Comparison of ENCODE assay signal across 27 cellular contexts in genomic region chr3:186356152-186356551, GRCh38. TPM values are rescaled to one million over a fixed set of nuclear protein-coding genes. Genes with fewer than 3 reads are reported as not detected.
"Had no signal": no experiment of that assay in that cellular context is flagged by ENCODE, and none has a peak within 500 bp of the region (broad histone marks: within the 10 kb centered on the region; RNA-seq: fewer than 3 reads in every experiment).

No MANE protein-coding gene starts in this region.

- H3K36me3 ChIP-seq: colonic mucosa, WERI-Rb-1 had no signal

- DNase-seq: activated B cell treated with CpG ODN at 0.5 μM for 24 hours; activated CD4-positive, alpha-beta T cell treated with anti-CD3 and anti-CD28 coated beads for 48 hours; activated CD4-positive, alpha-beta T cell treated with anti-CD3 and anti-CD28 coated beads, Interleukin-2, amount 50 U/mL, for 1 hour; activated CD4-positive, alpha-beta T cell treated with anti-CD3 and anti-CD28 coated beads, Interleukin-2, amount 50 U/mL, for 48 hours; activated CD8-positive, alpha-beta memory T cell treated with anti-CD3 and anti-CD28 coated beads for 24 hours; activated CD8-positive, alpha-beta T cell treated with anti-CD3 and anti-CD28 coated beads for 36 hours; activated effector memory CD4-positive, alpha-beta T cell treated with Interleukin-2 at 50 U/mL for 16 hours; activated gamma-delta T cell treated with Interleukin-2 at 50 U/mL for 16 hours; activated naive CD4-positive, alpha-beta T cell treated with anti-CD3 and anti-CD28 coated beads, Interleukin-2, amount 50 U/mL, for 16 hours; activated naive CD4-positive, alpha-beta T cell treated with Interleukin-2 at 50 U/mL for 16 hours; activated T-cell treated with anti-CD3 and anti-CD28 coated beads, Interleukin-2, amount 50 U/mL, for 4 hours; amniotic stem cell; aorta; body of pancreas; central memory CD4-positive, alpha-beta T cell; cerebellar nuclear complex; colonic mucosa; effector CD8-positive, alpha-beta T cell; foreskin fibroblast; T-helper 1 cell; T-helper 17 cell; T1000; WERI-Rb-1 had no signal

- H3K27me3 ChIP-seq: body of pancreas had no signal

- H3K9me3 ChIP-seq: body of pancreas, colonic mucosa had no signal

- ATAC-seq: activated CD4-positive, CD25-positive, alpha-beta regulatory T cell treated with anti-CD3 and anti-CD28 coated beads, Interleukin-2, amount 50 U/mL, for 24 hours; activated CD8-positive, alpha-beta T cell treated with anti-CD3 and anti-CD28 coated beads for 36 hours; activated T-cell treated with anti-CD3 and anti-CD28 coated beads, Interleukin-2, amount 50 U/mL, for 4 hours; activated T-helper 17 cell treated with anti-CD3 and anti-CD28 coated beads, Interleukin-2, amount 50 U/mL, for 72 hours; body of pancreas; T-helper 17 cell had no signal

- H3K4me1 ChIP-seq: colonic mucosa had no signal

- H3K4me3 ChIP-seq: body of pancreas, colonic mucosa had no signal

- H3K27ac ChIP-seq: body of pancreas, colonic mucosa, epithelial cell of prostate, WERI-Rb-1 had no signal

RNA-seq across cellular contexts. Expression of gene DGKG, which starts 5.9 kb away (rescaled TPM):
- total RNA-seq: endothelial cell of umbilical vein had no signal
- polyA plus RNA-seq: endothelial cell of umbilical vein had no signal
